In the genomic region with DNA sequence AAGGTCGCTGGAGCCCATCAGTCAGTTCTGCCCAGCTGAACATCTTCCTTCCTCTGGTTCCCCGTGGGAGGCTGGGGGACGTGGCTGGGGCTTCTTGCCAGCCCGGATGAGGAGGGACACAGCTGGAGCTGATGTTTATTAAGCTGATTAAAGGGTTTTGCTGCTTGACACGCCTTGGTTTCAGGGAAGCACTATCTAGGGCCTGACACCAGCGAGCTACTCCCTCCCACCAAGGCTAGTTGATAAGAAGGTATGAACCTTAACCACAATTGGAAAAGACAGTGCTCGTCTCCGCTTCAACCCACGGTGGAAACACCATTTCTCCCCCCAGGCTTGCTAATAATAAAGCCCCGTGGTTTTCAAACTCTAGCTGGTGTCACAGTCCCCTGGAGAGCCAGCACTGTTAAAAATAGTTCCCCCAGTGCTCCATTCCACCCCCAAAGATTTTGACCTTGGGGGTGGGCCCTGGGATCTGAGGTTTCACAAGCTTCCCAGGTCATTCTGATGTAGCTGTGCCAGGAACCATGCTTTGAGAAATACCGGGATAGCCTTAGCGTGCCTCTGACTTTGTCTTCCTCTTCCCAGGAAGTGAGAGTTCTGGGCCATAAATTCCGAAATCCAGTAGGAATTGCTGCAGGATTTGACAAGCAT, we compare ENCODE assay signal across 12 cellular contexts. TPM values are rescaled to one million over a fixed set of nuclear protein-coding genes. Genes with fewer than 3 reads are reported as not detected.
DNase-seq lines count a peak whose midpoint lies in the region; ATAC-seq and TF ChIP-seq lines count a peak whose summit lies in the region.
"Had no signal": no experiment of that assay in that cellular context is flagged by ENCODE, and none has a peak within 500 bp of the region (broad histone marks: within the 10 kb centered on the region; RNA-seq: fewer than 3 reads in every experiment).

No MANE protein-coding gene starts in this region.

- H3K27me3 Mint-ChIP-seq in endodermal cell (ENCODE audit: insufficient read depth) (no peaks in the 10 kb centered on the region), immature natural killer cell (ENCODE audit: low read depth in 3 of 3) (peaks cover 0 to 3% (median 0%) of the 10 kb centered on the region in 3 donors)
- H3K27me3 Mint-ChIP-seq in CD4-positive, alpha-beta T cell = no peaks in the 10 kb centered on the region

- H3K36me3 ChIP-seq in endodermal cell (ENCODE audit: control insufficient read depth, insufficient read depth, low read length) (peaks cover 26% of the 10 kb centered on the region), mucosa of descending colon (ENCODE audit: low read depth) (no peaks in the 10 kb centered on the region)

- H3K9me3 Mint-ChIP-seq in endodermal cell (no peaks in the 10 kb centered on the region), immature natural killer cell (no peaks in the 10 kb centered on the region)
- H3K9me3 Mint-ChIP-seq in CD4-positive, alpha-beta T cell = no peaks in the 10 kb centered on the region

- H3K9me3 ChIP-seq in endodermal cell (ENCODE audit: control insufficient read depth, low read length) (no peaks in the 10 kb centered on the region), mucosa of descending colon (no peaks in the 10 kb centered on the region)
- H3K9me3 ChIP-seq in CD4-positive, alpha-beta T cell (ENCODE audit: control insufficient read depth, low read length) = no peaks in the 10 kb centered on the region

- CTCF ChIA-PET in CD4-positive, alpha-beta T cell (lab: Charles Lee) = no interaction called here

- H3K36me3 Mint-ChIP-seq in endodermal cell (ENCODE audit: low read depth) = peaks cover 34% of the 10 kb centered on the region
- peaks cover 57% of the 10 kb centered on the region for H3K36me3 Mint-ChIP-seq in CD4-positive, alpha-beta T cell (ENCODE audit: low read depth)
- H3K36me3 Mint-ChIP-seq in immature natural killer cell = peaks cover 3 to 19% (median 14%) of the 10 kb centered on the region in 3 donors

- POLR2A ChIA-PET in CD4-positive, alpha-beta T cell (lab: Charles Lee) = no interaction called here

- 49 to 87% methylated on average over 8 to 13 of the region's 13 CpGs for WGBS in endodermal cell (ENCODE audit: insufficient coverage in 1 of 2, insufficient read length in 1 of 2), 2 experiments

- intact Hi-C loops in mucosa of descending colon (cut with DNase I, micrococcal nuclease) = no loop called here
- intact Hi-C loops in CD4-positive, alpha-beta T cell (cut with DNase I, micrococcal nuclease) = loop anchor here in 1 of 2 experiments (5.0 to 10.0 kb wide), 2 partner anchors 127 to 651 kb away; no protein-coding TSS in a partner anchor

- peaks cover 17% of the 10 kb centered on the region for H3K4me1 ChIP-seq in endodermal cell (ENCODE audit: control insufficient read depth, insufficient read depth, low read length)
- no peaks in the 10 kb centered on the region for H3K4me1 ChIP-seq in mucosa of descending colon (ENCODE audit: low read depth)

- H3K4me3 Mint-ChIP-seq in endodermal cell (peak overlapping the region; percentile 16), immature natural killer cell (no peak overlapping the region)
- no peak overlapping the region for H3K4me3 Mint-ChIP-seq in CD4-positive, alpha-beta T cell

- H3K4me1 Mint-ChIP-seq in endodermal cell = peaks cover 17% of the 10 kb centered on the region
- H3K4me1 Mint-ChIP-seq in CD4-positive, alpha-beta T cell (ENCODE audit: low read depth) = peaks cover 6% of the 10 kb centered on the region
- H3K4me1 Mint-ChIP-seq in immature natural killer cell = peaks cover 7 to 36% of the 10 kb centered on the region in 2 donors

- H3K27ac Mint-ChIP-seq in endodermal cell (peak overlapping the region; percentile 78), immature natural killer cell (peak overlapping the region in 3 of 6 donors; percentile 20 to 81 (median 40))
- no peak overlapping the region for H3K27ac Mint-ChIP-seq in CD4-positive, alpha-beta T cell

- DNase-seq in A172 (ENCODE audit: low spot score) (peak; percentile 7), NCI-H2227 treated with DMSO at 0.1 percent for 48 hours (lab: John Stamatoyannopoulos, UW) (peak; percentile 5), endodermal cell (peak; percentile 84), mucosa of descending colon (no peak), immature natural killer cell (no peak)
- no peak for DNase-seq in CD4-positive, alpha-beta T cell
- DNase-seq: AML-193, amygdala, NCI-H187 had no signal

- no peak for TF ChIP-seq CTCF in endodermal cell (conservative IDR thresholded peaks at IDR 0.05)
- no peak for TF ChIP-seq CTCF in mucosa of descending colon (IDR thresholded peaks at IDR 0.05)
- no peak for TF ChIP-seq CTCF in CD4-positive, alpha-beta T cell (IDR thresholded peaks at IDR 0.05)

- no peaks in the 10 kb centered on the region for H3K27me3 ChIP-seq in endodermal cell (ENCODE audit: control insufficient read depth, insufficient read depth, low read length, poor library complexity, severe bottlenecking)
- no peaks in the 10 kb centered on the region for H3K27me3 ChIP-seq in CD4-positive, alpha-beta T cell (ENCODE audit: control insufficient read depth, insufficient read depth, low read length)

- peak overlapping the region; percentile 48 for H3K4me3 ChIP-seq in endodermal cell (ENCODE audit: low read length)
- no peak overlapping the region for H3K4me3 ChIP-seq in mucosa of descending colon

- H3K9ac ChIP-seq in endodermal cell (ENCODE audit: extremely low read depth, low read length, poor library complexity, severe bottlenecking) = peak overlapping the region; percentile 17

- ATAC-seq in mucosa of descending colon (peak; percentile 11), esophagus mucosa (no peak), HG03354 (IDR thresholded peaks at IDR 0.05; ENCODE audit: poor library complexity, severe bottlenecking, unreplicated experiment) (no peak)
- no peak for ATAC-seq in CD4-positive, alpha-beta T cell (ENCODE audit: poor library complexity)
- ATAC-seq: Panc1 had no signal

- no peak overlapping the region for H3K27ac ChIP-seq in endodermal cell (ENCODE audit: low read depth, low read length)
- no peak overlapping the region for H3K27ac ChIP-seq in CD4-positive, alpha-beta T cell (ENCODE audit: low read depth, low read length)

RNA-seq across cellular contexts. Expression of a gene that starts 5.5 kb away (rescaled TPM):
- 10.2 and 12.9 TPM in 2 replicates for total RNA-seq in A172 (2014; rRNA removed; shearing (Covaris generic))
- total RNA-seq in endodermal cell = 10 to 100 TPM; 15.5 to 17.4 TPM
- 6.9 TPM for polyA plus RNA-seq in endodermal cell (2013, experiment 1 of 2)
- polyA plus RNA-seq in endodermal cell (2013, experiment 2 of 2) = 6.6 TPM
- 1 to 10 TPM; 5.9 to 8.3 (median 7.4) TPM for total RNA-seq in mucosa of descending colon
- total RNA-seq in CD4-positive, alpha-beta T cell = 1 to 10 TPM; 2.5 to 2.7 TPM
- 6.2 TPM for total RNA-seq in esophagus mucosa
- polyA plus RNA-seq in immature natural killer cell = 1 to 10 TPM in 2 of 3 donors, under 1 TPM in 1; 0.34 to 7.2 (median 5.9) TPM

RNA-seq across cellular contexts. Expression of a gene that starts 13.8 kb away (rescaled TPM):
- not detected in 2 replicates for total RNA-seq in A172 (2014; rRNA removed; shearing (Covaris generic))
- total RNA-seq in endodermal cell (under 1 TPM; 0.07 to 0.13 TPM), mucosa of descending colon (under 1 TPM; 0.06 to 0.39 (median 0.13) TPM), esophagus mucosa (not detected)
- polyA plus RNA-seq in endodermal cell (2013, experiment 1 of 2) = 0.11 TPM
- 0.08 TPM for polyA plus RNA-seq in endodermal cell (2013, experiment 2 of 2)
- total RNA-seq in CD4-positive, alpha-beta T cell = not detected
- not detected for polyA plus RNA-seq in immature natural killer cell

RNA-seq across cellular contexts. Expression of a gene that starts 40.3 kb away (rescaled TPM):
- not detected in 2 replicates for total RNA-seq in A172 (2014; rRNA removed; shearing (Covaris generic))
- total RNA-seq in endodermal cell (1 to 10 TPM; 3.9 to 9.5 TPM), mucosa of descending colon (1 to 10 TPM in 1 of 3 donors, under 1 TPM in 2; 0.38 to 4.6 (median 0.51) TPM), esophagus mucosa (6.2 TPM)
- polyA plus RNA-seq in endodermal cell (2013, experiment 1 of 2) = 15.7 TPM
- 11.9 TPM for polyA plus RNA-seq in endodermal cell (2013, experiment 2 of 2)
- total RNA-seq in CD4-positive, alpha-beta T cell = not detected
- polyA plus RNA-seq in immature natural killer cell = not detected

RNA-seq across cellular contexts. Expression of a gene that starts 49.0 kb away (rescaled TPM):
- 0.19 TPM in 1 of 2 replicates, not detected in the other for total RNA-seq in A172 (2014; rRNA removed; shearing (Covaris generic))
- total RNA-seq in endodermal cell = under 1 TPM in 1 of 2 donors, not detected in 1; 0.69 TPM
- 0.21 TPM for polyA plus RNA-seq in endodermal cell (2013, experiment 1 of 2)
- not detected for polyA plus RNA-seq in endodermal cell (2013, experiment 2 of 2)
- total RNA-seq in mucosa of descending colon = under 1 TPM in 1 of 3 donors, not detected in 2; 0.51 TPM
- not detected for total RNA-seq in CD4-positive, alpha-beta T cell
- total RNA-seq in esophagus mucosa = not detected
- not detected for polyA plus RNA-seq in immature natural killer cell

Comparison
In these comparisons a context has a peak if more than half of its experiments do, and no peak if none do; other contexts are left out.
1. DNase-seq: peak in A172 (single experiment), NCI-H2227 treated with DMSO at 0.1 percent for 48 hours (single experiment) and endodermal cell (single experiment); none in mucosa of descending colon (0 of 3), CD4-positive, alpha-beta T cell (0 of 10) and immature natural killer cell (0 of 3).